12 cellular contexts compared by ENCODE assay signal in genomic region chr20:2890743-2891142, GRCh38. TPM values are rescaled to one million over a fixed set of nuclear protein-coding genes. Genes with fewer than 3 reads are reported as not detected.
DNase-seq lines count a peak whose midpoint lies in the region; ATAC-seq and TF ChIP-seq lines count a peak whose summit lies in the region.
"Had no signal": no experiment of that assay in that cellular context is flagged by ENCODE, and none has a peak within 500 bp of the region (broad histone marks: within the 10 kb centered on the region; RNA-seq: fewer than 3 reads in every experiment).

No MANE protein-coding gene starts in this region.

- H3K9me3 ChIP-seq in Loucy (ENCODE audit: insufficient read depth, low read depth, low read length) (no peaks in the 10 kb centered on the region), MM.1S (replicated peaks; ENCODE audit: insufficient read depth, low read length) (no peaks in the 10 kb centered on the region)

- H3K9ac ChIP-seq in Loucy (ENCODE audit: low read depth, low read length, poor library complexity, severe bottlenecking), result no peak overlapping the region
- H3K9ac ChIP-seq in MM.1S (ENCODE audit: low read length), result no peak overlapping the region

- ATAC-seq in natural killer cell, result no peak

- H3K27me3 ChIP-seq in Loucy (ENCODE audit: insufficient read depth, low read length, poor library complexity, severe bottlenecking) (no peaks in the 10 kb centered on the region), MM.1S (replicated peaks; ENCODE audit: insufficient read depth, low read length) (no peaks in the 10 kb centered on the region)

- intact Hi-C loops in natural killer cell (cut with micrococcal nuclease), result no loop called here

- H3K27me3 Mint-ChIP-seq in brain (no peaks in the 10 kb centered on the region), natural killer cell (ENCODE audit: low read depth in 2 of 2) (no peaks in the 10 kb centered on the region)

- H3K79me2 ChIP-seq in Loucy (ENCODE audit: insufficient read depth, low read length) (peaks cover 96% of the 10 kb centered on the region), MM.1S (ENCODE audit: low read length) (peaks cover 94% of the 10 kb centered on the region)

- H3K36me3 Mint-ChIP-seq in brain, result peaks cover 46% of the 10 kb centered on the region
- H3K36me3 Mint-ChIP-seq in natural killer cell, result no peaks in the 10 kb centered on the region

- H3K9me3 Mint-ChIP-seq in brain (peaks cover 2 to 13% (median 8%) of the 10 kb centered on the region in 5 experiments), natural killer cell (no peaks in the 10 kb centered on the region)

- H3K4me1 ChIP-seq in Loucy (ENCODE audit: insufficient read depth, low read length, poor library complexity, severe bottlenecking) (peaks cover 19% of the 10 kb centered on the region), MM.1S (ENCODE audit: low read length) (no peaks in the 10 kb centered on the region)

- peaks cover 39% of the 10 kb centered on the region for H4K20me1 ChIP-seq in Loucy (ENCODE audit: insufficient read depth, low read length, poor library complexity, severe bottlenecking)
- H4K20me1 ChIP-seq in MM.1S (ENCODE audit: insufficient read depth, low read length), result peaks cover 2% of the 10 kb centered on the region; the same call in 1 of the 2 replicates

- H2AFZ ChIP-seq in Loucy (ENCODE audit: low read length) (no peak overlapping the region), MM.1S (ENCODE audit: low read length) (no peak overlapping the region)

- H3K36me3 ChIP-seq in Loucy (ENCODE audit: insufficient read depth, low read length) (no peaks in the 10 kb centered on the region), MM.1S (replicated peaks; ENCODE audit: insufficient read depth, low read length) (no peaks in the 10 kb centered on the region)

- H3K4me1 Mint-ChIP-seq in brain (peaks cover 26% of the 10 kb centered on the region), natural killer cell (peaks cover 70 to 73% of the 10 kb centered on the region in 2 donors)

- H3F3A ChIP-seq in Loucy (ENCODE audit: low read depth) (no peaks in the 10 kb centered on the region), MM.1S (ENCODE audit: insufficient read depth, low read length) (no peaks in the 10 kb centered on the region)

- H3K4me3 Mint-ChIP-seq in brain (no peak overlapping the region), natural killer cell (no peak overlapping the region)

- no peak overlapping the region for H3K27ac ChIP-seq in MM.1S (ENCODE audit: low read length)
- H3K27ac ChIP-seq: 22Rv1 had no signal

- peak overlapping the region; percentile 2 for H3K4me2 ChIP-seq in Loucy (ENCODE audit: low read depth, low read length, poor library complexity, severe bottlenecking)
- no peak overlapping the region for H3K4me2 ChIP-seq in MM.1S (ENCODE audit: low read depth, low read length)

- H3K27ac Mint-ChIP-seq in brain, result peak overlapping the region in 3 of 5 experiments; percentile 32 to 42 (median 41)
- H3K27ac Mint-ChIP-seq in natural killer cell, result peak overlapping the region; percentile 53 to 54

- H3K4me3 ChIP-seq in Loucy (ENCODE audit: low read length, poor library complexity, severe bottlenecking) (no peak overlapping the region), MM.1S (ENCODE audit: low read length) (no peak overlapping the region)

- TF ChIP-seq CTCF in Loucy (conservative IDR thresholded peaks at IDR 0.05; ENCODE audit: low read length) (no peak), brain (conservative IDR thresholded peaks at IDR 0.05) (no peak), natural killer cell (IDR thresholded peaks at IDR 0.05) (no peak), MM.1S (IDR thresholded peaks at IDR 0.05; ENCODE audit: low read length) (no peak)

- DNase-seq in DMS 273 (lab: John Stamatoyannopoulos, UW; ENCODE audit: unreplicated experiment) (peak; percentile 20), DMS 273 treated with DMSO at 0.1 percent for 48 hours (lab: John Stamatoyannopoulos, UW) (no peak), natural killer cell (no peak), mucosa of gallbladder (ENCODE audit: low spot score) (no peak), MM.1S (no peak), NCI-H128 (lab: John Stamatoyannopoulos, UW; ENCODE audit: unreplicated experiment) (no peak)
- DNase-seq: NCI-H1105; NK-92 treated with Interleukin-12 subunit alpha and Interleukin-12 subunit beta, amount 100 ng/mL, for 24 hours; retina had no signal

- H3K9me2 ChIP-seq in Loucy (replicated peaks; ENCODE audit: low read depth, low read length) (no peaks in the 10 kb centered on the region), MM.1S (replicated peaks; ENCODE audit: insufficient read depth, low read length) (no peaks in the 10 kb centered on the region)

RNA-seq across cellular contexts. Expression of gene PTPRA, which starts 17.5 kb away (rescaled TPM):
- 101 TPM for polyA plus RNA-seq in brain (ENCODE audit: insufficient read depth, low read depth, low replicate concordance)
- 100 to 1,000 TPM; 125 to 172 (median 141) TPM for total RNA-seq in natural killer cell
- 57.5 TPM for total RNA-seq in mucosa of gallbladder

RNA-seq across cellular contexts. Expression of gene VPS16, which starts 50.2 kb away (rescaled TPM):
- 38.4 TPM for polyA plus RNA-seq in brain (ENCODE audit: insufficient read depth, low read depth, low replicate concordance)
- total RNA-seq in natural killer cell (100 to 1,000 TPM; 108 to 118 (median 109) TPM), mucosa of gallbladder (43.2 TPM)

RNA-seq across cellular contexts. Expression of gene PCED1A, which starts 50.3 kb away (rescaled TPM):
- 34.9 TPM for polyA plus RNA-seq in brain (ENCODE audit: insufficient read depth, low read depth, low replicate concordance)
- total RNA-seq in natural killer cell (10 to 100 TPM; 70.3 to 76.5 (median 71.1) TPM), mucosa of gallbladder (48.8 TPM)
